Comparison of ENCODE assay signal across 8 cellular contexts in genomic region chr1:44318097-44319088, GRCh38. TPM values are rescaled to one million over a fixed set of nuclear protein-coding genes. Genes with fewer than 3 reads are reported as not detected.
A peak's percentile ranks its signal among the peaks of the same experiment; 100 is the strongest.
DNase-seq lines count a peak whose midpoint lies in the region; ATAC-seq and TF ChIP-seq lines count a peak whose summit lies in the region.

No MANE protein-coding gene starts in this region.

- no peaks in the 10 kb centered on the region for H3K27me3 Mint-ChIP-seq in activated T-cell treated with anti-CD3 and anti-CD28 coated beads, Interleukin-2, amount 50 U/mL, for 4 hours (ENCODE audit: low read depth)

- no peak overlapping the region for H3K4me3 Mint-ChIP-seq in activated T-cell treated with anti-CD3 and anti-CD28 coated beads, Interleukin-2, amount 50 U/mL, for 4 hours

- peaks cover 10% of the 10 kb centered on the region for H3K4me1 Mint-ChIP-seq in activated T-cell treated with anti-CD3 and anti-CD28 coated beads, Interleukin-2, amount 50 U/mL, for 4 hours (ENCODE audit: low read depth)

- peak in 1 of 2 donors; percentile 50 for ATAC-seq in activated T-cell treated with anti-CD3 and anti-CD28 coated beads, Interleukin-2, amount 50 U/mL, for 4 hours
- ATAC-seq in omental fat pad (ENCODE audit: low FRiP score): no peak

- peak in 1 of 3 donors; percentile 4 for TF ChIP-seq CTCF in omental fat pad (IDR thresholded peaks at IDR 0.05)

- in situ Hi-C loops in Caki2 (cut with HindIII; ENCODE audit: low pct_unique_long_range_greater_than_20kb, low sequenced_read_pairs): no loop called here

- DNase-seq in Caki2 (ENCODE audit: low read depth): peak; percentile 40
- DNase-seq in HT1080 (ENCODE audit: low read depth): peak; percentile 24
- peak; percentile 76 for DNase-seq in OCI-M1 (lab: John Stamatoyannopoulos, UW)
- peak; percentile 37 for DNase-seq in activated T-cell treated with anti-CD3 and anti-CD28 coated beads, Interleukin-2, amount 50 U/mL, for 4 hours
- DNase-seq in glomerular visceral epithelial cell (ENCODE audit: extremely low spot score): peak; percentile 47
- DNase-seq in stimulated activated CD4-positive, alpha-beta T cell treated with anti-CD3 and anti-CD28 coated beads, Interleukin-12 subunit alpha, Interleukin-12 subunit beta, amount 100 ng/mL, for 4 hours: peak; percentile 33
- DNase-seq in omental fat pad (ENCODE audit: low spot score): no peak
- DNase-seq in mesenteric fat pad (ENCODE audit: low spot score): no peak

- no peaks in the 10 kb centered on the region for H3K9me3 Mint-ChIP-seq in activated T-cell treated with anti-CD3 and anti-CD28 coated beads, Interleukin-2, amount 50 U/mL, for 4 hours

- H3K36me3 Mint-ChIP-seq in activated T-cell treated with anti-CD3 and anti-CD28 coated beads, Interleukin-2, amount 50 U/mL, for 4 hours (ENCODE audit: insufficient read depth): peaks cover 11% of the 10 kb centered on the region

RNA-seq across cellular contexts. Expression of gene ERI3, which starts 36.7 kb away (rescaled TPM):
- total RNA-seq in Caki2 (2014; rRNA removed; shearing (Covaris generic); ENCODE audit: low replicate concordance): 119 and 141 TPM in 2 replicates
- total RNA-seq in HT1080 (2014; rRNA removed; shearing (Covaris generic)): 74.3 and 80.1 TPM in 2 replicates
- 67.7 and 78.5 TPM in 2 replicates for polyA plus RNA-seq in HT1080 (2015; cell fraction: cytosol; rRNA removed)
- polyA plus RNA-seq in HT1080 (2015; cell fraction: nucleus; rRNA removed): 45.5 and 57.2 TPM in 2 replicates
- 10 to 100 TPM; 66.8 to 70.8 (median 70.3) TPM for total RNA-seq in activated T-cell treated with anti-CD3 and anti-CD28 coated beads, Interleukin-2, amount 50 U/mL, for 4 hours
- 10 to 100 TPM; 27.6 to 36.3 (median 31.2) TPM for total RNA-seq in omental fat pad
- 43.6 TPM for total RNA-seq in mesenteric fat pad

Comparison
In these comparisons a context has a peak if more than half of its experiments do, and no peak if none do; other contexts are left out.
1. DNase-seq: peak in Caki2 (single experiment), HT1080 (single experiment), OCI-M1 (single experiment), activated T-cell treated with anti-CD3 and anti-CD28 coated beads, Interleukin-2, amount 50 U/mL, for 4 hours (single experiment), glomerular visceral epithelial cell (single experiment) and stimulated activated CD4-positive, alpha-beta T cell treated with anti-CD3 and anti-CD28 coated beads, Interleukin-12 subunit alpha, Interleukin-12 subunit beta, amount 100 ng/mL, for 4 hours (single experiment); none in omental fat pad (single experiment) and mesenteric fat pad (single experiment).